In the genomic region with DNA sequence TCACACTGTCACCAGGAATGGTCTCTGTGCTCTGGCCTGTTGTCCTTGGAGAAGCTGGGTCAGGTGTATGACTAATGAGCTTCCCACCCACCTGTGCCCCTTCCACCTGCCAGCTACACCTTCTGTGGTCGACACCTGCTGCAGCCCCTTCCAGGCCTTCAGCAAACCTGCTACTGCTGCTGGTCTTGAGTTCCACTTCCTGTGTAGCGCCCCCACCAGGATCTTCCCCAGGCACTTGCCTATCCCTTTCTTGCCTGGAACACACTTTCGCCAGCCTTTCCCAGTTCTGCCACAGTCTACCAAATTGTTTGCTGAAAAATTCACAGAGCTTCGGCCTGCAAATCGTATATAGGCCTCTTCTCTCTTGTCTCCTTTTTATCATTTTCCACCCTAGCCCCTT, we compare ENCODE assay signal across 19 cellular contexts.
DNase-seq lines count a peak whose midpoint lies in the region; ATAC-seq and TF ChIP-seq lines count a peak whose summit lies in the region.
"Had no signal": no experiment of that assay in that cellular context is flagged by ENCODE, and none has a peak within 500 bp of the region (broad histone marks: within the 10 kb centered on the region; RNA-seq: fewer than 3 reads in every experiment).

No MANE protein-coding gene starts in this region.

- H3K9ac ChIP-seq in OCI-LY1 (ENCODE audit: low read length) = no peak overlapping the region

- H4K20me1 ChIP-seq in DOHH2 (ENCODE audit: control insufficient read depth, insufficient read depth, low read depth, low read length) (no peaks in the 10 kb centered on the region), OCI-LY1 (ENCODE audit: insufficient read depth, low read length) (no peaks in the 10 kb centered on the region)

- no peaks in the 10 kb centered on the region for H3K4me1 Mint-ChIP-seq in CD4-positive, alpha-beta T cell (ENCODE audit: low read depth)

- ATAC-seq in CD4-positive, alpha-beta T cell (ENCODE audit: poor library complexity) = no peak
- ATAC-seq: Panc1, Right ventricle myocardium inferior had no signal

- H3K9me3 Mint-ChIP-seq in CD4-positive, alpha-beta T cell = no peaks in the 10 kb centered on the region

- H3K9me2 ChIP-seq in DOHH2 (replicated peaks; ENCODE audit: control insufficient read depth, low read length) (no peaks in the 10 kb centered on the region), OCI-LY1 (ENCODE audit: low read depth, low read length) (no peaks in the 10 kb centered on the region)

- H3K4me3 ChIP-seq in DOHH2 (ENCODE audit: low read length) (no peak overlapping the region), OCI-LY1 (ENCODE audit: low read depth, low read length, poor library complexity, severe bottlenecking) (no peak overlapping the region), MG63 (no peak overlapping the region)
- H3K4me3 ChIP-seq: HAP-1 had no signal

- no peaks in the 10 kb centered on the region for H3K27me3 ChIP-seq in CD4-positive, alpha-beta T cell (ENCODE audit: control insufficient read depth, insufficient read depth, low read length)
- H3K27me3 ChIP-seq in DOHH2 (ENCODE audit: control insufficient read depth, low read length) (no peaks in the 10 kb centered on the region), OCI-LY1 (ENCODE audit: insufficient read depth, low read length) (no peaks in the 10 kb centered on the region), MG63 (no peaks in the 10 kb centered on the region)

- no peak for DNase-seq in CD4-positive, alpha-beta T cell
- peak; percentile 47 for DNase-seq in islet precursor cell
- no peak for DNase-seq in NCI-H2107 treated with DMSO at 0.1 percent for 48 hours (lab: John Stamatoyannopoulos, UW; ENCODE audit: unreplicated experiment)
- no peak for DNase-seq in MG63
- no peak for DNase-seq in HK-2 (ENCODE audit: unreplicated experiment)
- DNase-seq: ACHN, AML-193, DMS79, KBM-7, NCI-H1436, NCI-H2029, NCI-H2171 treated with DMSO at 0.1 percent for 48 hours, NCI-H446 treated with DMSO at 0.1 percent for 48 hours, NCI-H82 had no signal

- no peak overlapping the region for H3K4me3 Mint-ChIP-seq in CD4-positive, alpha-beta T cell

- no peak for TF ChIP-seq CTCF in CD4-positive, alpha-beta T cell (IDR thresholded peaks at IDR 0.05)
- peak; percentile 44 for TF ChIP-seq CTCF in DOHH2 (IDR thresholded peaks at IDR 0.05; ENCODE audit: low read depth, low read length, poor library complexity, severe bottlenecking)
- TF ChIP-seq CTCF in OCI-LY1 (IDR thresholded peaks at IDR 0.05; ENCODE audit: low read length) = peak; percentile 14; the same call in 1 of the 2 replicates

- no peaks in the 10 kb centered on the region for H3K9me3 ChIP-seq in CD4-positive, alpha-beta T cell (ENCODE audit: control insufficient read depth, low read length)
- H3K9me3 ChIP-seq in DOHH2 (ENCODE audit: control insufficient read depth, insufficient read depth, low read length) (no peaks in the 10 kb centered on the region), OCI-LY1 (ENCODE audit: low read length) (no peaks in the 10 kb centered on the region), MG63 (no peaks in the 10 kb centered on the region)
- H3K9me3 ChIP-seq: HAP-1 had no signal

- H3K36me3 ChIP-seq in DOHH2 (ENCODE audit: control insufficient read depth, low read length) (peaks cover 38% of the 10 kb centered on the region), OCI-LY1 (ENCODE audit: insufficient read depth, low read length) (peaks cover 44% of the 10 kb centered on the region; the same call in 1 of the 2 replicates), MG63 (no peaks in the 10 kb centered on the region)

- POLR2A ChIA-PET in CD4-positive, alpha-beta T cell (lab: Charles Lee) = no interaction called here

- H3K27ac ChIP-seq in CD4-positive, alpha-beta T cell (ENCODE audit: low read depth, low read length) = no peak overlapping the region
- H3K27ac ChIP-seq in DOHH2 (ENCODE audit: low read depth, low read length) (no peak overlapping the region), OCI-LY1 (ENCODE audit: low read depth, low read length, poor library complexity, severe bottlenecking) (no peak overlapping the region)

- no peak overlapping the region for H2AFZ ChIP-seq in OCI-LY1 (ENCODE audit: low read length)

- H3K4me1 ChIP-seq in DOHH2 (ENCODE audit: control insufficient read depth, low read length) (no peaks in the 10 kb centered on the region), OCI-LY1 (ENCODE audit: insufficient read depth, low read length, severe bottlenecking) (no peaks in the 10 kb centered on the region)
- H3K4me1 ChIP-seq: HAP-1 had no signal

- peaks cover 94% of the 10 kb centered on the region for H3K36me3 Mint-ChIP-seq in CD4-positive, alpha-beta T cell (ENCODE audit: low read depth)

- H3K79me2 ChIP-seq in DOHH2 (ENCODE audit: control insufficient read depth, low read length) (no peaks in the 10 kb centered on the region), OCI-LY1 (ENCODE audit: insufficient read depth, low read length) (no peaks in the 10 kb centered on the region)

- H3K27ac Mint-ChIP-seq in CD4-positive, alpha-beta T cell = peak overlapping the region; percentile 11

- intact Hi-C loops in CD4-positive, alpha-beta T cell (cut with DNase I, micrococcal nuclease) = no loop called here

- H3K27me3 Mint-ChIP-seq in CD4-positive, alpha-beta T cell = no peaks in the 10 kb centered on the region

- H3K4me2 ChIP-seq in DOHH2 (ENCODE audit: low read length) (no peak overlapping the region), OCI-LY1 (ENCODE audit: low read length) (no peak overlapping the region)

- CTCF ChIA-PET in CD4-positive, alpha-beta T cell (lab: Charles Lee) = no interaction called here

- H3F3A ChIP-seq in DOHH2 (ENCODE audit: control insufficient read depth, insufficient read depth) = no peaks in the 10 kb centered on the region
- H3F3A ChIP-seq in OCI-LY1 (ENCODE audit: insufficient read depth, low read length) = no peaks in the 10 kb centered on the region
